ENCODE assay signal across 8 cellular contexts in genomic region chr11:796565-797299, GRCh38.
DNase-seq lines count a peak whose midpoint lies in the region; ATAC-seq and TF ChIP-seq lines count a peak whose summit lies in the region.

No MANE protein-coding gene starts in this region.

- peaks cover 19 to 38% (median 33%) of the 10 kb centered on the region in 10 experiments for H3K4me1 ChIP-seq in BLaER1 treated with 17β-estradiol and CSF1 and Interleukin-3, amounts not matched to agents 10 nM and 100 nM
- H3K4me1 ChIP-seq in Loucy (ENCODE audit: insufficient read depth, low read length, poor library complexity, severe bottlenecking): peaks cover 17% of the 10 kb centered on the region
- H3K4me1 ChIP-seq in duodenal mucosa (ENCODE audit: control insufficient read depth in 1 of 2, insufficient read depth in 2 of 2, low read length in 2 of 2): peaks cover 19 to 32% of the 10 kb centered on the region in 2 donors

- H3K36me3 ChIP-seq in BLaER1 treated with 17β-estradiol and CSF1 and Interleukin-3, amounts not matched to agents 10 nM and 100 nM: peaks cover 25 to 61% (median 53%) of the 10 kb centered on the region in 11 experiments; a peak in 21 of 22 replicates
- H3K36me3 ChIP-seq in Loucy (ENCODE audit: insufficient read depth, low read length) (no peaks in the 10 kb centered on the region), duodenal mucosa (ENCODE audit: control insufficient read depth in 1 of 2, insufficient read depth in 2 of 2, low read length in 2 of 2) (peaks cover 8 to 18% of the 10 kb centered on the region in 2 donors)

- H3K9me2 ChIP-seq in Loucy (replicated peaks; ENCODE audit: low read depth, low read length): no peaks in the 10 kb centered on the region

- H3K79me2 ChIP-seq in Loucy (ENCODE audit: insufficient read depth, low read length): peaks cover 19% of the 10 kb centered on the region; the same call in 1 of the 2 replicates

- H3K4me1 Mint-ChIP-seq in nephron: peaks cover 14% of the 10 kb centered on the region

- DNase-seq in NCI-H2107 treated with DMSO at 0.1 percent for 48 hours (lab: John Stamatoyannopoulos, UW; ENCODE audit: unreplicated experiment) (no peak), UCSD-AML1 (lab: John Stamatoyannopoulos, UW; ENCODE audit: unreplicated experiment) (no peak), NCI-H146 (lab: John Stamatoyannopoulos, UW) (no peak)

- H3K36me3 Mint-ChIP-seq in nephron (ENCODE audit: low read depth): no peaks in the 10 kb centered on the region

- H3K27me3 ChIP-seq in BLaER1 treated with 17β-estradiol and CSF1 and Interleukin-3, amounts not matched to agents 10 nM and 100 nM: no peaks in the 10 kb centered on the region
- H3K27me3 ChIP-seq in Loucy (ENCODE audit: insufficient read depth, low read length, poor library complexity, severe bottlenecking) (no peaks in the 10 kb centered on the region), duodenal mucosa (ENCODE audit: control insufficient read depth in 1 of 2, insufficient read depth in 2 of 2, low read length in 2 of 2) (no peaks in the 10 kb centered on the region)

- H3K9ac ChIP-seq in BLaER1 treated with 17β-estradiol and CSF1 and Interleukin-3, amounts not matched to agents 10 nM and 100 nM: peak overlapping the region; percentile 74 to 93 (median 87)
- H3K9ac ChIP-seq in Loucy (ENCODE audit: low read depth, low read length, poor library complexity, severe bottlenecking) (peak overlapping the region; percentile 83), duodenal mucosa (ENCODE audit: low read depth in 1 of 2, low read length in 2 of 2) (peak overlapping the region; percentile 63 to 93)

- H3K27me3 Mint-ChIP-seq in nephron (ENCODE audit: low read depth): no peaks in the 10 kb centered on the region

- peak overlapping the region; percentile 29 to 89 (median 82); a peak in 21 of 22 replicates for H3K27ac ChIP-seq in BLaER1 treated with 17β-estradiol and CSF1 and Interleukin-3, amounts not matched to agents 10 nM and 100 nM
- peak overlapping the region; percentile 79 for H3K27ac ChIP-seq in duodenal mucosa (ENCODE audit: low read depth, low read length)

- TF ChIP-seq CTCF in Loucy (conservative IDR thresholded peaks at IDR 0.05; ENCODE audit: low read length) (no peak), nephron (IDR thresholded peaks at IDR 0.05; ENCODE audit: unreplicated experiment in 3 of 3) (no peak)

- peak overlapping the region; percentile 63 to 92 (median 87) for H3K4me3 ChIP-seq in BLaER1 treated with 17β-estradiol and CSF1 and Interleukin-3, amounts not matched to agents 10 nM and 100 nM
- H3K4me3 ChIP-seq in Loucy (ENCODE audit: low read length, poor library complexity, severe bottlenecking): peak overlapping the region; percentile 85
- H3K4me3 ChIP-seq in duodenal mucosa (ENCODE audit: low read depth in 1 of 2, low read length in 2 of 2): peak overlapping the region; percentile 77 to 84

- peaks cover 0 to 88% (median 54%) of the 10 kb centered on the region in 11 experiments; a peak in 18 of 22 replicates for H4K20me1 ChIP-seq in BLaER1 treated with 17β-estradiol and CSF1 and Interleukin-3, amounts not matched to agents 10 nM and 100 nM
- peaks cover 14% of the 10 kb centered on the region for H4K20me1 ChIP-seq in Loucy (ENCODE audit: insufficient read depth, low read length, poor library complexity, severe bottlenecking)

- peaks cover 3% of the 10 kb centered on the region; the same call in 1 of the 2 replicates for H3F3A ChIP-seq in Loucy (ENCODE audit: low read depth)

- no peak overlapping the region for H2AFZ ChIP-seq in Loucy (ENCODE audit: low read length)

- no peaks in the 10 kb centered on the region for H3K9me3 Mint-ChIP-seq in nephron

- H3K4me3 Mint-ChIP-seq in nephron: peak overlapping the region; percentile 91 to 95 (median 94)

- H3K27ac Mint-ChIP-seq in nephron: peak overlapping the region; percentile 87 to 98 (median 94)

- H3K9me3 ChIP-seq in BLaER1 treated with 17β-estradiol and CSF1 and Interleukin-3, amounts not matched to agents 10 nM and 100 nM (replicated peaks in 1 of 11): no peaks in the 10 kb centered on the region
- H3K9me3 ChIP-seq in Loucy (ENCODE audit: insufficient read depth, low read depth, low read length) (no peaks in the 10 kb centered on the region), duodenal mucosa (ENCODE audit: control insufficient read depth in 1 of 2, low read length in 2 of 2) (no peaks in the 10 kb centered on the region)

- ATAC-seq in GM18858 (IDR thresholded peaks at IDR 0.05; ENCODE audit: unreplicated experiment): no peak

- peak overlapping the region; percentile 99 to 100 (median 100) for H3K4me2 ChIP-seq in BLaER1 treated with 17β-estradiol and CSF1 and Interleukin-3, amounts not matched to agents 10 nM and 100 nM
- H3K4me2 ChIP-seq in Loucy (ENCODE audit: low read depth, low read length, poor library complexity, severe bottlenecking): peak overlapping the region; percentile 100
